In genomic region chr19:39408392-39409206, GRCh38 we compare ENCODE assay signal across 8 cellular contexts. TPM values are rescaled to one million over a fixed set of nuclear protein-coding genes. Genes with fewer than 3 reads are reported as not detected.
DNase-seq lines count a peak whose midpoint lies in the region; ATAC-seq and TF ChIP-seq lines count a peak whose summit lies in the region.

No MANE protein-coding gene starts in this region.

- peak overlapping the region; percentile 97 for H3K4me3 ChIP-seq in CD4-positive, CD25-positive, alpha-beta regulatory T cell (ENCODE audit: low read depth, low read length)
- peak overlapping the region; percentile 76 to 99 (median 90) for H3K4me3 ChIP-seq in sigmoid colon

- no peak for ATAC-seq in CD4-positive, CD25-positive, alpha-beta regulatory T cell (ENCODE audit: low read depth in 2 of 2)
- ATAC-seq in GM19452 (IDR thresholded peaks at IDR 0.05; ENCODE audit: unreplicated experiment) = no peak

- peaks cover 27% of the 10 kb centered on the region for H3K27me3 Mint-ChIP-seq in CD4-positive, CD25-positive, alpha-beta regulatory T cell
- peaks cover 3% of the 10 kb centered on the region for H3K27me3 Mint-ChIP-seq in activated CD4-positive, alpha-beta memory T cell treated with anti-CD3 and anti-CD28 coated beads for 36 hours

- WGBS in sigmoid colon, 2 donors = 4 to 24% methylated on average over 20 of the region's 20 CpGs

- peaks cover 4 to 55% (median 36%) of the 10 kb centered on the region in 4 donors for H3K4me1 Mint-ChIP-seq in CD4-positive, CD25-positive, alpha-beta regulatory T cell
- H3K4me1 Mint-ChIP-seq in activated CD4-positive, alpha-beta memory T cell treated with anti-CD3 and anti-CD28 coated beads for 36 hours (ENCODE audit: low read depth) = peaks cover 38% of the 10 kb centered on the region

- peak in 1 of 4 donors; percentile 37 for TF ChIP-seq EP300 in sigmoid colon (IDR thresholded peaks at IDR 0.05)

- H3K27ac ChIP-seq in CD4-positive, CD25-positive, alpha-beta regulatory T cell (ENCODE audit: insufficient read depth, low read length, poor library complexity, severe bottlenecking) = peak overlapping the region; percentile 100
- peak overlapping the region; percentile 98 for H3K27ac ChIP-seq in KOPT-K1 (ENCODE audit: low read depth, low read length, poor library complexity, severe bottlenecking)
- H3K27ac ChIP-seq in sigmoid colon = peak overlapping the region; percentile 100

- intact Hi-C loops in activated CD4-positive, alpha-beta memory T cell treated with anti-CD3 and anti-CD28 coated beads for 36 hours (cut with micrococcal nuclease) = no loop called here
- intact Hi-C loops in sigmoid colon (cut with DNase I) = loop anchor here (10.0 kb wide), 2 partner anchors 754 to 1306 kb away; partner anchors contain the start of genes COQ8B and ITPKC

- H3K36me3 ChIP-seq in CD4-positive, CD25-positive, alpha-beta regulatory T cell (ENCODE audit: control insufficient read depth, insufficient read depth, low read length) = peaks cover 19% of the 10 kb centered on the region
- H3K36me3 ChIP-seq in KOPT-K1 (ENCODE audit: insufficient read depth, low read length) (peaks cover 13% of the 10 kb centered on the region), sigmoid colon (peaks cover 12 to 22% (median 17%) of the 10 kb centered on the region in 4 donors)

- POLR2A ChIA-PET in activated CD4-positive, alpha-beta memory T cell treated with anti-CD3 and anti-CD28 coated beads for 36 hours (lab: Charles Lee) = interaction anchor here (0.7 to 4.0 kb wide), 7 partner anchors 11 to 38 kb away, joined by 3 to 53 read pairs (median 9); partner anchors contain the start of genes MED29, PAF1 and RPS16

- no peaks in the 10 kb centered on the region for H3K9me3 ChIP-seq in CD4-positive, CD25-positive, alpha-beta regulatory T cell (ENCODE audit: control insufficient read depth in 2 of 2, low read length in 2 of 2)
- H3K9me3 ChIP-seq in KOPT-K1 (ENCODE audit: insufficient read depth, low read length, poor library complexity, severe bottlenecking) = no peaks in the 10 kb centered on the region
- H3K9me3 ChIP-seq in sigmoid colon = no peaks in the 10 kb centered on the region

- H3K4me3 Mint-ChIP-seq in CD4-positive, CD25-positive, alpha-beta regulatory T cell = peak overlapping the region; percentile 95 to 99 (median 98)
- peak overlapping the region; percentile 85 for H3K4me3 Mint-ChIP-seq in activated CD4-positive, alpha-beta memory T cell treated with anti-CD3 and anti-CD28 coated beads for 36 hours

- peaks cover 0 to 11% (median 0%) of the 10 kb centered on the region in 7 donors for H3K9me3 Mint-ChIP-seq in CD4-positive, CD25-positive, alpha-beta regulatory T cell
- H3K9me3 Mint-ChIP-seq in activated CD4-positive, alpha-beta memory T cell treated with anti-CD3 and anti-CD28 coated beads for 36 hours = no peaks in the 10 kb centered on the region

- TF ChIP-seq CTCF in sigmoid colon (IDR thresholded peaks at IDR 0.05) = no peak

- H3K4me1 ChIP-seq in CD4-positive, CD25-positive, alpha-beta regulatory T cell (ENCODE audit: control insufficient read depth, insufficient read depth, low read length, poor library complexity, severe bottlenecking) = peaks cover 73% of the 10 kb centered on the region
- H3K4me1 ChIP-seq in sigmoid colon = peaks cover 0 to 47% (median 38%) of the 10 kb centered on the region in 4 donors

- peaks cover 23% of the 10 kb centered on the region for H3K36me3 Mint-ChIP-seq in CD4-positive, CD25-positive, alpha-beta regulatory T cell
- peaks cover 32% of the 10 kb centered on the region for H3K36me3 Mint-ChIP-seq in activated CD4-positive, alpha-beta memory T cell treated with anti-CD3 and anti-CD28 coated beads for 36 hours

- peak in 1 of 2 donors; percentile 20 for TF ChIP-seq POLR2A in sigmoid colon (IDR thresholded peaks at IDR 0.05)

- H3K27me3 ChIP-seq in CD4-positive, CD25-positive, alpha-beta regulatory T cell (ENCODE audit: control insufficient read depth, insufficient read depth, low read length) = no peaks in the 10 kb centered on the region
- no peaks in the 10 kb centered on the region for H3K27me3 ChIP-seq in sigmoid colon

- peak overlapping the region; percentile 98 to 100 (median 99) for H3K27ac Mint-ChIP-seq in CD4-positive, CD25-positive, alpha-beta regulatory T cell
- H3K27ac Mint-ChIP-seq in activated CD4-positive, alpha-beta memory T cell treated with anti-CD3 and anti-CD28 coated beads for 36 hours = peak overlapping the region; percentile 96

- CTCF ChIA-PET in activated CD4-positive, alpha-beta memory T cell treated with anti-CD3 and anti-CD28 coated beads for 36 hours (lab: Charles Lee) = interaction anchor here (0.6 to 4.5 kb wide), 3 partner anchors 11 to 186 kb away, joined by 3 to 54 read pairs (median 3); partner anchors contain the start of genes MED29 and PAF1

- DNase-seq in CD4-positive, CD25-positive, alpha-beta regulatory T cell = peak in 2 of 3 donors; percentile 46 to 52
- peak; percentile 46 for DNase-seq in activated CD4-positive, alpha-beta memory T cell treated with anti-CD3 and anti-CD28 coated beads for 36 hours
- DNase-seq in fibroblast of peridontal ligament (ENCODE audit: extremely low read depth) = peak; percentile 41
- peak; percentile 73 for DNase-seq in sigmoid colon
- no peak for DNase-seq in middle frontal gyrus (ENCODE audit: extremely low spot score, low spot score)
- no peak for DNase-seq in HuH-7 (ENCODE audit: low spot score)

RNA-seq across cellular contexts. Expression of gene ZFP36, which starts 2.0 kb away (rescaled TPM):
- total RNA-seq in CD4-positive, CD25-positive, alpha-beta regulatory T cell = 1,400 TPM
- polyA plus RNA-seq in CD4-positive, CD25-positive, alpha-beta regulatory T cell = 100 to 1,000 TPM in 3 of 4 donors, 10 to 100 TPM in 1; 89.8 to 134 (median 109) TPM
- 100 to 1,000 TPM; 104 to 118 TPM for total RNA-seq in activated CD4-positive, alpha-beta memory T cell treated with anti-CD3 and anti-CD28 coated beads for 36 hours
- total RNA-seq in sigmoid colon = 100 to 1,000 TPM in 3 of 4 donors, 10 to 100 TPM in 1; 78.1 to 320 (median 190) TPM
- 100 to 1,000 TPM; 112 to 298 (median 228) TPM for polyA plus RNA-seq in sigmoid colon

RNA-seq across cellular contexts. Expression of gene PLEKHG2, which starts 3.9 kb away (rescaled TPM):
- total RNA-seq in CD4-positive, CD25-positive, alpha-beta regulatory T cell = 209 TPM
- polyA plus RNA-seq in CD4-positive, CD25-positive, alpha-beta regulatory T cell = 1 to 10 TPM; 1.3 to 3.9 (median 3.1) TPM
- total RNA-seq in activated CD4-positive, alpha-beta memory T cell treated with anti-CD3 and anti-CD28 coated beads for 36 hours = 10 to 100 TPM; 74.9 to 80.6 TPM
- 10 to 100 TPM in 3 of 4 donors, 1 to 10 TPM in 1; 8.2 to 28.8 (median 12.5) TPM for total RNA-seq in sigmoid colon
- 10 to 100 TPM in 1 of 3 donors, under 1 TPM in 2; 0.60 to 14.9 (median 0.69) TPM for polyA plus RNA-seq in sigmoid colon

RNA-seq across cellular contexts. Expression of gene MED29, which starts 17.4 kb away (rescaled TPM):
- total RNA-seq in CD4-positive, CD25-positive, alpha-beta regulatory T cell = 65.6 TPM
- polyA plus RNA-seq in CD4-positive, CD25-positive, alpha-beta regulatory T cell = 10 to 100 TPM; 53.6 to 61.4 (median 57.9) TPM
- total RNA-seq in activated CD4-positive, alpha-beta memory T cell treated with anti-CD3 and anti-CD28 coated beads for 36 hours = 10 to 100 TPM; 22.2 to 26.9 TPM
- 10 to 100 TPM; 25.2 to 44.6 (median 33.7) TPM for total RNA-seq in sigmoid colon
- 10 to 100 TPM; 22.8 to 33.5 (median 31.0) TPM for polyA plus RNA-seq in sigmoid colon

RNA-seq across cellular contexts. Expression of gene PAF1, which starts 17.7 kb away (rescaled TPM):
- total RNA-seq in CD4-positive, CD25-positive, alpha-beta regulatory T cell = 138 TPM
- 10 to 100 TPM; 35.0 to 46.7 (median 39.0) TPM for polyA plus RNA-seq in CD4-positive, CD25-positive, alpha-beta regulatory T cell
- total RNA-seq in activated CD4-positive, alpha-beta memory T cell treated with anti-CD3 and anti-CD28 coated beads for 36 hours = 10 to 100 TPM; 41.6 to 43.8 TPM
- total RNA-seq in sigmoid colon = 10 to 100 TPM; 37.5 to 51.8 (median 43.5) TPM
- 10 to 100 TPM; 28.2 to 40.5 (median 37.2) TPM for polyA plus RNA-seq in sigmoid colon

RNA-seq across cellular contexts. Expression of gene RPS16, which starts 27.1 kb away (rescaled TPM):
- 2,708 TPM for total RNA-seq in CD4-positive, CD25-positive, alpha-beta regulatory T cell
- polyA plus RNA-seq in CD4-positive, CD25-positive, alpha-beta regulatory T cell = 1,000 to 10,000 TPM; 1,440 to 2,367 (median 1,925) TPM
- 1,000 to 10,000 TPM; 3,682 to 3,746 TPM for total RNA-seq in activated CD4-positive, alpha-beta memory T cell treated with anti-CD3 and anti-CD28 coated beads for 36 hours
- 1,000 to 10,000 TPM; 1,648 to 4,043 (median 3,423) TPM for total RNA-seq in sigmoid colon
- 1,000 to 10,000 TPM; 2,119 to 4,564 (median 2,918) TPM for polyA plus RNA-seq in sigmoid colon

Comparison
In these comparisons a context has a peak if more than half of its experiments do, and no peak if none do; other contexts are left out.
1. DNase-seq: peak in CD4-positive, CD25-positive, alpha-beta regulatory T cell (2 of 3), activated CD4-positive, alpha-beta memory T cell treated with anti-CD3 and anti-CD28 coated beads for 36 hours (single experiment), fibroblast of peridontal ligament (single experiment) and sigmoid colon (single experiment); none in middle frontal gyrus (single experiment) and HuH-7 (single experiment).
2. Peak in every context shown above with its lines, with median percentiles within 50 percentile points of each other: H3K27ac ChIP-seq.